16 cellular contexts compared by ENCODE assay signal in genomic region chr1:235939488-235939775, GRCh38.
DNase-seq lines count a peak whose midpoint lies in the region; ATAC-seq and TF ChIP-seq lines count a peak whose summit lies in the region.
"Had no signal": no experiment of that assay in that cellular context is flagged by ENCODE, and none has a peak within 500 bp of the region (broad histone marks: within the 10 kb centered on the region; RNA-seq: fewer than 3 reads in every experiment).

No MANE protein-coding gene starts in this region.

- peak overlapping the region; percentile 2 for H3K27ac Mint-ChIP-seq in activated naive CD4-positive, alpha-beta T cell treated with anti-CD3 and anti-CD28 coated beads, Interleukin-2, amount 10 ng/mL, durations not matched to agents 7 days and 5 days
- peak overlapping the region; percentile 16 for H3K27ac Mint-ChIP-seq in activated T-helper 17 cell treated with anti-CD3 and anti-CD28 coated beads, Interleukin-2, amount 50 U/mL, for 72 hours
- peak overlapping the region; percentile 82 to 94 (median 87) for H3K27ac Mint-ChIP-seq in immature natural killer cell

- no peak for TF ChIP-seq CTCF in upper lobe of left lung (IDR thresholded peaks at IDR 0.05)
- TF ChIP-seq CTCF in breast epithelium (IDR thresholded peaks at IDR 0.05): no peak

- intact Hi-C loops in breast epithelium (cut with DNase I; ENCODE audit: low total_unique reads): no loop called here

- H3K4me1 Mint-ChIP-seq in activated naive CD4-positive, alpha-beta T cell treated with anti-CD3 and anti-CD28 coated beads, Interleukin-2, amount 10 ng/mL, durations not matched to agents 7 days and 5 days: peaks cover 40% of the 10 kb centered on the region
- H3K4me1 Mint-ChIP-seq in activated T-helper 17 cell treated with anti-CD3 and anti-CD28 coated beads, Interleukin-2, amount 50 U/mL, for 72 hours: peaks cover 15% of the 10 kb centered on the region
- H3K4me1 Mint-ChIP-seq in immature natural killer cell: peaks cover 42 to 85% of the 10 kb centered on the region in 2 donors

- CTCF ChIA-PET in activated naive CD4-positive, alpha-beta T cell treated with anti-CD3 and anti-CD28 coated beads, Interleukin-2, amount 10 ng/mL, durations not matched to agents 7 days and 5 days (lab: Charles Lee): interaction anchor here (1.8 kb wide), 1 partner anchor 9 kb away, joined by 5 read pairs; no protein-coding TSS in a partner anchor

- 56 to 78% methylated on average over 1 of the region's 1 CpG for WGBS in upper lobe of left lung, 2 donors

- H3K27me3 Mint-ChIP-seq in activated naive CD4-positive, alpha-beta T cell treated with anti-CD3 and anti-CD28 coated beads, Interleukin-2, amount 10 ng/mL, durations not matched to agents 7 days and 5 days: peaks cover 10% of the 10 kb centered on the region
- peaks cover 16% of the 10 kb centered on the region for H3K27me3 Mint-ChIP-seq in activated T-helper 17 cell treated with anti-CD3 and anti-CD28 coated beads, Interleukin-2, amount 50 U/mL, for 72 hours
- peaks cover 0 to 6% (median 1%) of the 10 kb centered on the region in 3 donors for H3K27me3 Mint-ChIP-seq in immature natural killer cell (ENCODE audit: low read depth in 3 of 3)

- H3K9me3 ChIP-seq in upper lobe of left lung (no peaks in the 10 kb centered on the region), breast epithelium (no peaks in the 10 kb centered on the region)
- H3K9me3 ChIP-seq: left lung had no signal

- H3K4me1 ChIP-seq in upper lobe of left lung (peaks cover 26 to 37% (median 34%) of the 10 kb centered on the region in 4 donors), breast epithelium (no peaks in the 10 kb centered on the region)

- no peaks in the 10 kb centered on the region for H3K27me3 ChIP-seq in upper lobe of left lung
- H3K27me3 ChIP-seq in breast epithelium: no peaks in the 10 kb centered on the region
- H3K27me3 ChIP-seq: left lung had no signal

- no peak overlapping the region for H3K4me3 Mint-ChIP-seq in activated naive CD4-positive, alpha-beta T cell treated with anti-CD3 and anti-CD28 coated beads, Interleukin-2, amount 10 ng/mL, durations not matched to agents 7 days and 5 days
- no peak overlapping the region for H3K4me3 Mint-ChIP-seq in activated T-helper 17 cell treated with anti-CD3 and anti-CD28 coated beads, Interleukin-2, amount 50 U/mL, for 72 hours
- peak overlapping the region; percentile 56 to 80 (median 78) for H3K4me3 Mint-ChIP-seq in immature natural killer cell
- H3K4me3 Mint-ChIP-seq: neural crest cell had no signal

- TF ChIP-seq POLR2A in upper lobe of left lung (IDR thresholded peaks at IDR 0.05) (no peak), breast epithelium (IDR thresholded peaks at IDR 0.05) (no peak)

- no peak overlapping the region for H3K4me3 ChIP-seq in upper lobe of left lung
- H3K4me3 ChIP-seq in breast epithelium: no peak overlapping the region
- H3K4me3 ChIP-seq: left lung had no signal

- no peak for TF ChIP-seq EP300 in upper lobe of left lung (IDR thresholded peaks at IDR 0.05)

- DNase-seq in activated naive CD4-positive, alpha-beta T cell treated with anti-CD3 and anti-CD28 coated beads, Interleukin-2, amount 10 ng/mL, durations not matched to agents 7 days and 5 days: no peak
- DNase-seq in activated naive CD4-positive, alpha-beta T cell treated with Interleukin-2 at 50 U/mL for 16 hours: no peak
- no peak for DNase-seq in immature natural killer cell
- DNase-seq in upper lobe of left lung: no peak
- DNase-seq in breast epithelium (ENCODE audit: low spot score in 2 of 2): no peak
- no peak for DNase-seq in NCI-H226
- DNase-seq in activated gamma-delta T cell treated with Interleukin-2 at 50 U/mL for 16 hours: no peak
- DNase-seq: DMS53, erythroblast, left lung, NCI-H2081, NCI-H526 treated with DMSO at 0.1 percent for 48 hours, RPMI8226 had no signal

- H3K36me3 ChIP-seq in upper lobe of left lung (no peaks in the 10 kb centered on the region), breast epithelium (no peaks in the 10 kb centered on the region)
- H3K36me3 ChIP-seq: left lung had no signal

- no peak for ATAC-seq in activated T-helper 17 cell treated with anti-CD3 and anti-CD28 coated beads, Interleukin-2, amount 50 U/mL, for 72 hours (replicated peaks)
- no peak for ATAC-seq in upper lobe of left lung (ENCODE audit: low FRiP score in 2 of 2)
- ATAC-seq: activated naive CD4-positive, alpha-beta T cell treated with anti-CD3 and anti-CD28 coated beads, Interleukin-2, amount 50 U/mL, for 72 hours had no signal

- H3K36me3 Mint-ChIP-seq in activated naive CD4-positive, alpha-beta T cell treated with anti-CD3 and anti-CD28 coated beads, Interleukin-2, amount 10 ng/mL, durations not matched to agents 7 days and 5 days: peaks cover 3% of the 10 kb centered on the region
- no peaks in the 10 kb centered on the region for H3K36me3 Mint-ChIP-seq in activated T-helper 17 cell treated with anti-CD3 and anti-CD28 coated beads, Interleukin-2, amount 50 U/mL, for 72 hours (ENCODE audit: low read depth)
- no peaks in the 10 kb centered on the region for H3K36me3 Mint-ChIP-seq in immature natural killer cell

- H3K9me3 Mint-ChIP-seq in activated naive CD4-positive, alpha-beta T cell treated with anti-CD3 and anti-CD28 coated beads, Interleukin-2, amount 10 ng/mL, durations not matched to agents 7 days and 5 days: no peaks in the 10 kb centered on the region
- no peaks in the 10 kb centered on the region for H3K9me3 Mint-ChIP-seq in activated T-helper 17 cell treated with anti-CD3 and anti-CD28 coated beads, Interleukin-2, amount 50 U/mL, for 72 hours
- no peaks in the 10 kb centered on the region for H3K9me3 Mint-ChIP-seq in immature natural killer cell
- H3K9me3 Mint-ChIP-seq: neural crest cell had no signal

- peak overlapping the region; percentile 33 to 83 (median 75) for H3K27ac ChIP-seq in upper lobe of left lung
- H3K27ac ChIP-seq in breast epithelium: peak overlapping the region in 1 of 2 donors; percentile 61

Comparison
In these comparisons a context has a peak if more than half of its experiments do, and no peak if none do; other contexts are left out.
1. H3K27ac Mint-ChIP-seq: peak in every context shown above with its lines; median percentile 87 in immature natural killer cell; 16 in activated T-helper 17 cell treated with anti-CD3 and anti-CD28 coated beads, Interleukin-2, amount 50 U/mL, for 72 hours; 2 in activated naive CD4-positive, alpha-beta T cell treated with anti-CD3 and anti-CD28 coated beads, Interleukin-2, amount 10 ng/mL, durations not matched to agents 7 days and 5 days.
2. H3K4me3 Mint-ChIP-seq: peak in immature natural killer cell (5 of 5); none in activated naive CD4-positive, alpha-beta T cell treated with anti-CD3 and anti-CD28 coated beads, Interleukin-2, amount 10 ng/mL, durations not matched to agents 7 days and 5 days (single experiment) and activated T-helper 17 cell treated with anti-CD3 and anti-CD28 coated beads, Interleukin-2, amount 50 U/mL, for 72 hours (single experiment).